1 cellular context compared by ENCODE assay signal in genomic region chr17:10729334-10730193, GRCh38.
A peak's percentile ranks its signal among the peaks of the same experiment; 100 is the strongest.
TF ChIP-seq lines count a peak whose summit lies in the region.

Gene TMEM220 (minus strand): TSS chr17:10730023. CDS start chr17:10729851, 172 bp downstream.

TF ChIP-seq in HepG2, 621 proteins besides CTCF, POLR2A, EP300 and RAD21 (continued from another document and continues in another):
- TF ChIP-seq ZBTB46 (CRISPR knock-in tag; IDR thresholded peaks at IDR 0.05; ENCODE audit: borderline replicate concordance) (no peak), PTBP1 (IDR thresholded peaks at IDR 0.05; ENCODE audit: low read depth, low read length, poor library complexity, severe bottlenecking) (no peak), MZF1 (CRISPR knock-in tag; IDR thresholded peaks at IDR 0.05; ENCODE audit: borderline replicate concordance) (no peak), ZNF292 (CRISPR knock-in tag; IDR thresholded peaks at IDR 0.05; ENCODE audit: borderline replicate concordance, low read depth) (no peak), ZEB1 (IDR thresholded peaks at IDR 0.05; ENCODE audit: insufficient replicate concordance, low read depth) (no peak), ZNF512B (CRISPR knock-in tag; IDR thresholded peaks at IDR 0.05; ENCODE audit: borderline replicate concordance) (0 out of 2 replicates have a peak, but pooled peaks have one; percentile 21), HDAC2 (CRISPR knock-in tag; IDR thresholded peaks at IDR 0.05) (no peak; the same call in none of the 2 replicates), TAF1 (CRISPR knock-in tag; IDR thresholded peaks at IDR 0.05) (peak; percentile 82), ZNF883 (CRISPR knock-in tag; IDR thresholded peaks at IDR 0.05; ENCODE audit: not compliant biosample characterization) (peak; percentile 87), KLF16 (CRISPR knock-in tag; IDR thresholded peaks at IDR 0.05) (0 out of 4 replicates have a peak, but pooled peaks of 1 of the 2 experiments have one; percentile 30), FUBP1 (CRISPR knock-in tag; IDR thresholded peaks at IDR 0.05; ENCODE audit: borderline replicate concordance) (no peak), ETV6 (CRISPR knock-in tag; conservative IDR thresholded peaks at IDR 0.05) (no peak), ZSCAN25 (CRISPR knock-in tag; IDR thresholded peaks at IDR 0.05) (peak; percentile 47; the same call in 1 of the 2 replicates), ZMYM3 (CRISPR knock-in tag; IDR thresholded peaks at IDR 0.05) (peak; percentile 70; the same call in 1 of the 2 replicates), ATF7-NPFF (CRISPR knock-in tag; IDR thresholded peaks at IDR 0.05; ENCODE audit: low read depth) (peak; percentile 72; the same call in 1 of the 2 replicates), MIER3 (CRISPR knock-in tag; IDR thresholded peaks at IDR 0.05; ENCODE audit: borderline replicate concordance) (peak; percentile 21; the same call in 1 of the 2 replicates), CREBL2 (CRISPR knock-in tag; IDR thresholded peaks at IDR 0.05; ENCODE audit: borderline replicate concordance) (no peak), HOXA9 (CRISPR knock-in tag; IDR thresholded peaks at IDR 0.05; ENCODE audit: borderline replicate concordance) (peak; percentile 86; the same call in 1 of the 2 replicates), TSC22D2 (CRISPR knock-in tag; IDR thresholded peaks at IDR 0.05; ENCODE audit: borderline replicate concordance) (peak; percentile 78; the same call in 1 of the 2 replicates), ZBTB40 (IDR thresholded peaks at IDR 0.05) (no peak), ZBTB40 (CRISPR knock-in tag; IDR thresholded peaks at IDR 0.05) (peak; percentile 36; the same call in 1 of the 2 replicates), ZNF574 (CRISPR knock-in tag; IDR thresholded peaks at IDR 0.05) (peak; percentile 89), ZSCAN12 (CRISPR knock-in tag; IDR thresholded peaks at IDR 0.05) (no peak), JARID2 (CRISPR knock-in tag; IDR thresholded peaks at IDR 0.05; ENCODE audit: insufficient replicate concordance) (no peak), BATF2 (CRISPR knock-in tag; IDR thresholded peaks at IDR 0.05) (peak; percentile 72; the same call in 1 of the 2 replicates), KLF9 (CRISPR knock-in tag; IDR thresholded peaks at IDR 0.05; ENCODE audit: low read depth) (no peak), SMAD9 (CRISPR knock-in tag; IDR thresholded peaks at IDR 0.05) (no peak), KAT7 (CRISPR knock-in tag; IDR thresholded peaks at IDR 0.05; ENCODE audit: borderline replicate concordance) (peak; percentile 66; the same call in 1 of the 2 replicates), KLF15 (CRISPR knock-in tag; IDR thresholded peaks at IDR 0.05; ENCODE audit: borderline replicate concordance) (no peak), DRAP1 (CRISPR knock-in tag; IDR thresholded peaks at IDR 0.05) (no peak), ZSCAN31 (CRISPR knock-in tag; IDR thresholded peaks at IDR 0.05; ENCODE audit: low read depth) (peak; percentile 58; the same call in 1 of the 2 replicates), ELF4 (CRISPR knock-in tag; IDR thresholded peaks at IDR 0.05; ENCODE audit: borderline replicate concordance) (no peak)
